Comparison of ENCODE assay signal across 1 cellular context in the genomic region with DNA sequence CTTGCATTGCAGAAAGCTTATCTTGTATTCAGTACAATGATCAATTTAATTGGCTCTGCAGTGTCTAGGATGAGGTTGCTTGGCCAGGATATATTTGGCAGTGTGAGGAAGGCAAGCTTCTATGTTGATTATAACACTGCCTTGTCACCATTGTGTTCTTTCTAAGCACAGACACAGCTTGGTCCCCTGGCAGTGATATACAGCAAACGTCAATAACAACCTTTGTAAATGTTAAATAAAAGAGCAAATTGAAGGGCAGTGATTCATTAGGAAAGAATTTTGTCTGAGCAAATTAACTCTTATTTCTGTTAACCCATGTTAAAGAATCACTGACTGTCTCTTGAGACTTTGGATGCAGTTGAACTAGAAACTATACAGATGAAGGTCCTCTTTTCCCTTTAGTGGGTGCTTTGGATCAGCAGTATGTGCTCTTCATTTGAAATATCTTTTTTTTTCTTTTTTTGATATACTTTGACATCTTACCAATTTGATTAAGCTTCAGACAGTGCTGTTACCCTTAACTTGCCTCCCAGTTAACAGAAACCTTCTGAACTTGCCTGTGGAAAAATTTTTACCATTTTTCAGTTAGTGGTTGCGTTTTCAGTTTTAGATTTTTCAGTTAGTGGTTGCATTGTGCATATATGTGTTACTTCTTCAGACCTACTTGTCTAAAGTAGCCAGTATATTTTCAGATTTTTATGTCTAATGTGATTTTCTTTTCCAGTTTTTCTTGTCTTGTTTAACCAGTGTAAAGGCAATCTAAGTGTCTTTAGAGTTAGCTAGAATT.
TF ChIP-seq lines count a peak whose summit lies in the region.

No MANE protein-coding gene starts in this region.

TF ChIP-seq in SK-N-SH, 30 proteins besides CTCF, POLR2A, EP300 and RAD21 (continued from another document):
- TF ChIP-seq, protein P1, sequence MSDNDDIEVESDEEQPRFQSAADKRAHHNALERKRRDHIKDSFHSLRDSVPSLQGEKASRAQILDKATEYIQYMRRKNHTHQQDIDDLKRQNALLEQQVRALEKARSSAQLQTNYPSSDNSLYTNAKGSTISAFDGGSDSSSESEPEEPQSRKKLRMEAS (IDR thresholded peaks at IDR 0.05; ENCODE audit: low read depth) = no peak
